ENCODE assay signal across 8 cellular contexts in the genomic region with DNA sequence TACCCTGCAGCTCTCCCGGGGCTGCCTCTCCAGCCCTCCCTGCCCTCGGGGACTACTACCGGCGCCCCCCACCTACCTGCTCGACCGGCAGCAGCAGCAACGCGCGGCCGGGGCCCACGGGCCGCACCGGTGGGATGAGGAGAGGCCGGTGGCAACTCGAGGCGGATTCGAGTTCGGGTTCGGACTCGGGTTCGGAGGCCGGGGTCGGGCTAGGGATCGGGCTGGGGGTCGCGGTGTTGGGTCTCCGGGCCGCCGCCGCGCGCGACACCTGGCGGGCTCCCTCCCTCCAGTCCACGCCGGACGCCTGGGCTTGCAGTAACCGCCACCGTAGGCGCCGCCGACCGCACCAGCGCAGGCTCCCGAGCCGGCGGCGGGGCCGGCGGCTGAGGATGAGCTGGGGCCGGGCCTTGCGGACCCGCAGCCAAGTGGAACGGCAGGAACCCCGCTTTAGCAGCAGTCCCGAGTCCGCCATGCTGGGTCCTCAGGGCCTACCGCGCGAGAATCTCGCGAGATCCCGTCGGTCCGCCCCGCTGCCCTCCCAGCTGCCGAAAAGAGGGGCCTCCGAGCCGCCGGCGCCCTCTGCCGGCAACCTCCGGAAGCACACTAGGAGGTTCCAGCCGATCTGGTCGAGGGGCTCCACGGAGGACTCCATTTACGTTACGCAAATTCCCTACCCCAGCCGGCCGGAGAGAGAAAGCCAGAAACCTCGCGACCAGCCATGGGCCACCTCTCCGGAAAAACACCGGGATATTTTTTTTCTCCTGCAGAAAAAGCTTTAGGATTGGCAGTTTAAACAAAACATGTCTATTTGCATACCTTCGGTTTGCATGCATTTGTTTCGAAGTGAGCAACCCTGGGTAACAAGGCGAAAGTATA. TPM values are rescaled to one million over a fixed set of nuclear protein-coding genes. Genes with fewer than 3 reads are reported as not detected.
DNase-seq lines count a peak whose midpoint lies in the region; TF ChIP-seq lines count a peak whose summit lies in the region.

TSS of gene NOL9 (minus strand) at position 483 of the 876 bp plus-strand sequence. CDS start at position 472, 11 bp downstream.

- H3K27ac Mint-ChIP-seq in Caco-2 (ENCODE audit: unreplicated experiment) (no peak within 1 kb of the TSS), endodermal cell (peak within 1 kb of the TSS; percentile 48)

- peaks cover 23% of the 10 kb centered on the region for H3K36me3 Mint-ChIP-seq in Caco-2 (ENCODE audit: insufficient read depth, unreplicated experiment)
- peaks cover 15% of the 10 kb centered on the region for H3K36me3 Mint-ChIP-seq in endodermal cell (ENCODE audit: low read depth)

- H3K27me3 ChIP-seq in Caco-2 (replicated peaks; ENCODE audit: control insufficient read depth, insufficient read depth, low read length) (no peaks in the 10 kb centered on the region), endodermal cell (ENCODE audit: control insufficient read depth, insufficient read depth, low read length, poor library complexity, severe bottlenecking) (no peaks in the 10 kb centered on the region)

- peak within 1 kb of the TSS; percentile 96 for H3K4me3 ChIP-seq in Caco-2 (ENCODE audit: low read depth, low read length)
- peak within 1 kb of the TSS; percentile 88 for H3K4me3 ChIP-seq in endodermal cell (ENCODE audit: low read length)

- H3K4me3 Mint-ChIP-seq in Caco-2 (ENCODE audit: unreplicated experiment) (peak within 1 kb of the TSS; percentile 72), endodermal cell (peak within 1 kb of the TSS; percentile 78)

- no peaks in the 10 kb centered on the region for H3K9me3 ChIP-seq in Caco-2
- H3K9me3 ChIP-seq in endodermal cell (ENCODE audit: control insufficient read depth, low read length) = no peaks in the 10 kb centered on the region

- POLR2A ChIA-PET in Caco-2 (lab: Charles Lee) = no interaction called here

- no TSS peak for BruUV-seq in Caco-2 (replicated peaks; lab: Mats Ljungman, UMichigan)

- peak within 1 kb of the TSS; percentile 44 for H3K27ac ChIP-seq in endodermal cell (ENCODE audit: low read depth, low read length)

- no peaks in the 10 kb centered on the region for H3K27me3 Mint-ChIP-seq in Caco-2 (ENCODE audit: insufficient read depth, unreplicated experiment)
- no peaks in the 10 kb centered on the region for H3K27me3 Mint-ChIP-seq in endodermal cell (ENCODE audit: insufficient read depth)

- H3K4me1 Mint-ChIP-seq in Caco-2 (ENCODE audit: low read depth, unreplicated experiment) (peaks cover 5% of the 10 kb centered on the region), endodermal cell (peaks cover 8% of the 10 kb centered on the region)

- 4 to 6% methylated on average over 51 to 87 of the region's 87 CpGs for WGBS in endodermal cell (ENCODE audit: insufficient coverage in 1 of 2, insufficient read length in 1 of 2), 2 experiments

- H3K36me3 ChIP-seq in Caco-2 (ENCODE audit: control insufficient read depth, insufficient read depth, low read length) = no peaks in the 10 kb centered on the region
- peaks cover 15% of the 10 kb centered on the region for H3K36me3 ChIP-seq in endodermal cell (ENCODE audit: control insufficient read depth, insufficient read depth, low read length)

- H3K9ac ChIP-seq in endodermal cell (ENCODE audit: extremely low read depth, low read length, poor library complexity, severe bottlenecking) = peak within 1 kb of the TSS; percentile 92

- intact Hi-C loops in Caco-2 (cut with micrococcal nuclease; ENCODE audit: unreplicated experiment) = loop anchor here (1.0 to 10.0 kb wide), 2 partner anchors 51 to 92 kb away; partner anchors contain the start of gene KLHL21

- peaks cover 5% of the 10 kb centered on the region; the same call in 1 of the 2 replicates for H3K4me1 ChIP-seq in Caco-2
- no peaks in the 10 kb centered on the region for H3K4me1 ChIP-seq in endodermal cell (ENCODE audit: control insufficient read depth, insufficient read depth, low read length)

- peak; percentile 86 to 89 for TF ChIP-seq CTCF in Caco-2 (IDR thresholded peaks at IDR 0.05; ENCODE audit: insufficient read depth in 1 of 2, low read depth in 1 of 2, low read length in 1 of 2, severe bottlenecking in 1 of 2, unreplicated experiment in 1 of 2)
- peak; percentile 99 for TF ChIP-seq CTCF in GM20000 (IDR thresholded peaks at IDR 0.05; ENCODE audit: extremely low read depth, missing control alignments)
- peak; percentile 92 for TF ChIP-seq CTCF in endodermal cell (conservative IDR thresholded peaks at IDR 0.05)

- no peaks in the 10 kb centered on the region for H3K9me3 Mint-ChIP-seq in Caco-2 (ENCODE audit: unreplicated experiment)
- no peaks in the 10 kb centered on the region for H3K9me3 Mint-ChIP-seq in endodermal cell

- CTCF ChIA-PET in Caco-2 (lab: Charles Lee) = interaction anchor here (1.1 kb wide), 2 partner anchors 26 to 50 kb away, joined by 3 to 6 read pairs; partner anchors contain the start of gene ZBTB48

- DNase-seq in Caco-2 (peak; percentile 91 to 94), GM20000 (ENCODE audit: low spot score) (peak; percentile 99), HT-29 (ENCODE audit: low spot score) (peak; percentile 93), NOMO-1 treated with DMSO at 0.1 percent for 48 hours (lab: John Stamatoyannopoulos, UW; ENCODE audit: unreplicated experiment) (peak; percentile 86), endodermal cell (peak; percentile 98), mesenteric fat pad (ENCODE audit: low spot score) (peak; percentile 98)
- peak; percentile 90 to 97 (median 92) for DNase-seq in activated CD8-positive, alpha-beta memory T cell treated with anti-CD3 and anti-CD28 coated beads for 48 hours (ENCODE audit: low read depth in 2 of 3, low spot score in 2 of 3)
- DNase-seq in stimulated activated CD8-positive, alpha-beta memory T cell treated with anti-CD3 and anti-CD28 coated beads, Interleukin-15, amount 100 ng/mL, for 24 hours (ENCODE audit: low read depth) = peak; percentile 90

RNA-seq across cellular contexts. Expression of gene NOL9, which starts in this region (rescaled TPM):
- total RNA-seq in Caco-2 (2022) (33.6 and 37.3 TPM in 2 replicates), endodermal cell (10 to 100 TPM; 35.0 to 43.9 TPM), mesenteric fat pad (23.2 TPM)
- total RNA-seq in HT-29 (2014; rRNA removed; shearing (Covaris generic)) = 21.0 and 23.7 TPM in 2 replicates
- 16.8 TPM for polyA plus RNA-seq in endodermal cell (2013, experiment 1 of 2)
- polyA plus RNA-seq in endodermal cell (2013, experiment 2 of 2) = 13.5 TPM

Comparison
In these comparisons a context has a peak if more than half of its experiments do, and no peak if none do; other contexts are left out.
1. Peak in every context shown above with its lines: DNase-seq, H3K4me3 ChIP-seq and H3K27ac ChIP-seq.